In the genomic region with DNA sequence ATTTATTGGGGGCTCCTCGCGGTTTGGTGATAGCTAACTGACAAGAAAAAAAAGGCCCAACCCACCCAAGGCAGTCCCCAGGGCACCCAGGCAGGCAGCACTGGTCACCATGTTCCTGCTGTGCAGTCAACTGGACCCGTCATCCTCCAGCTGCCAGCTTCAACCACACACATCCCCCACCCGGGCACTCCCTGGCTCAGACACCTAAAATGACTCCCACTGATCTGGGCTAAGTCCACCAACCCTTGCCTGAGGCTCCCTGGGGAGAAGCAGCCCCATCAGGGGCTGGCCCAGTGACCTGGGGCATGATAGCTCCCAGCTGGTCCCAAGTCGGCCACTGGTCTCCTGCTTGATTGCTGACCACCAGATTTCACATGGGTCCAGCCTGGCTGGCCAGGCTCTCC, we compare ENCODE assay signal across 20 cellular contexts.
DNase-seq lines count a peak whose midpoint lies in the region; ATAC-seq and TF ChIP-seq lines count a peak whose summit lies in the region.
"Had no signal": no experiment of that assay in that cellular context is flagged by ENCODE, and none has a peak within 500 bp of the region (broad histone marks: within the 10 kb centered on the region; RNA-seq: fewer than 3 reads in every experiment).

No MANE protein-coding gene starts in this region.

- TF ChIP-seq POLR2A in spleen (IDR thresholded peaks at IDR 0.05): no peak

- H3K4me3 ChIP-seq in endodermal cell (ENCODE audit: low read length) (no peak overlapping the region), spleen (no peak overlapping the region)
- H3K4me3 ChIP-seq: upper lobe of left lung had no signal

- H3K9ac ChIP-seq in endodermal cell (ENCODE audit: extremely low read depth, low read length, poor library complexity, severe bottlenecking): no peak overlapping the region
- H3K9ac ChIP-seq: parathyroid adenoma had no signal

- peaks cover 5% of the 10 kb centered on the region for H3K4me1 Mint-ChIP-seq in endodermal cell

- H3K4me1 ChIP-seq in endodermal cell (ENCODE audit: control insufficient read depth, insufficient read depth, low read length) (no peaks in the 10 kb centered on the region), spleen (peaks cover 0 to 25% (median 5%) of the 10 kb centered on the region in 6 donors)
- H3K4me1 ChIP-seq: parathyroid adenoma had no signal

- intact Hi-C loops in spleen (cut with DNase I; ENCODE audit: low total_unique reads): no loop called here

- WGBS in endodermal cell (ENCODE audit: insufficient coverage in 1 of 2, insufficient read length in 1 of 2), 2 experiments: 85 to 100% methylated on average over 1 to 5 of the region's 5 CpGs
- WGBS in spleen, 5 donors: 43 to 87% (median 74%) methylated on average over 4 to 5 of the region's 5 CpGs

- ATAC-seq in GM18907 (IDR thresholded peaks at IDR 0.05; ENCODE audit: unreplicated experiment): no peak
- ATAC-seq: activated CD8-positive, alpha-beta T cell treated with anti-CD3 and anti-CD28 coated beads, Interleukin-2, amount 10 ng/mL, durations not matched to agents 7 days and 5 days; sciatic nerve had no signal

- DNase-seq in NCI-H1092 treated with DMSO at 0.1 percent for 48 hours (lab: John Stamatoyannopoulos, UW) (peak; percentile 22), NCI-H1092 (lab: John Stamatoyannopoulos, UW) (no peak), NCI-H69 (lab: John Stamatoyannopoulos, UW) (peak; percentile 49), endodermal cell (peak; percentile 53), spleen (peak; percentile 71), iPS-NIHi11 (ENCODE audit: low spot score) (no peak)
- no peak for DNase-seq in activated naive CD4-positive, alpha-beta T cell treated with anti-CD3 and anti-CD28 coated beads, Interleukin-2, amount 50 U/mL, for 16 hours
- DNase-seq: 8988T; activated CD4-positive, CD25-positive, alpha-beta regulatory T cell treated with anti-CD3 and anti-CD28 coated beads, Interleukin-2, amount 50 U/mL, for 72 hours; activated CD8-positive, alpha-beta T cell treated with anti-CD3 and anti-CD28 coated beads, Interleukin-2, amount 10 ng/mL, durations not matched to agents 7 days and 5 days; COR-L47; HFFc6; NCI-H1417; NCI-H510A treated with DMSO at 0.1 percent for 48 hours; RPMI8226; upper lobe of left lung had no signal

- H3K27me3 ChIP-seq in endodermal cell (ENCODE audit: control insufficient read depth, insufficient read depth, low read length, poor library complexity, severe bottlenecking) (peaks cover 34% of the 10 kb centered on the region), spleen (replicated peaks in 1 of 7) (peaks cover 0 to 49% (median 30%) of the 10 kb centered on the region in 7 donors)

- H3K27ac ChIP-seq in endodermal cell (ENCODE audit: low read depth, low read length): no peak overlapping the region
- no peak overlapping the region for H3K27ac ChIP-seq in spleen
- H3K27ac ChIP-seq: parathyroid adenoma, upper lobe of left lung had no signal

- H3K4me3 Mint-ChIP-seq in endodermal cell: no peak overlapping the region
- H3K4me3 Mint-ChIP-seq: activated CD8-positive, alpha-beta T cell treated with anti-CD3 and anti-CD28 coated beads, Interleukin-2, amount 10 ng/mL, durations not matched to agents 7 days and 5 days; B cell; HFFc6 had no signal

- no peaks in the 10 kb centered on the region for H3K9me3 Mint-ChIP-seq in endodermal cell
- H3K9me3 Mint-ChIP-seq: HFFc6 had no signal

- no peaks in the 10 kb centered on the region for H3K36me3 Mint-ChIP-seq in endodermal cell (ENCODE audit: low read depth)

- H3K27ac Mint-ChIP-seq in endodermal cell: no peak overlapping the region
- H3K27ac Mint-ChIP-seq: activated CD8-positive, alpha-beta T cell treated with anti-CD3 and anti-CD28 coated beads, Interleukin-2, amount 10 ng/mL, durations not matched to agents 7 days and 5 days; B cell; HFFc6 had no signal

- H3K27me3 Mint-ChIP-seq in endodermal cell (ENCODE audit: insufficient read depth): peaks cover 65% of the 10 kb centered on the region

- H3K9me3 ChIP-seq in endodermal cell (ENCODE audit: control insufficient read depth, low read length) (no peaks in the 10 kb centered on the region), spleen (no peaks in the 10 kb centered on the region)
- H3K9me3 ChIP-seq: upper lobe of left lung had no signal

- no peak for TF ChIP-seq CTCF in endodermal cell (conservative IDR thresholded peaks at IDR 0.05)
- TF ChIP-seq CTCF in spleen (IDR thresholded peaks at IDR 0.05 in 8 of 11, conservative IDR thresholded peaks at IDR 0.05 in 3 of 11): no peak

- H3K36me3 ChIP-seq in endodermal cell (ENCODE audit: control insufficient read depth, insufficient read depth, low read length) (no peaks in the 10 kb centered on the region), spleen (no peaks in the 10 kb centered on the region)
- H3K36me3 ChIP-seq: upper lobe of left lung had no signal

Comparison
In these comparisons a context has a peak if more than half of its experiments do, and no peak if none do; other contexts are left out.
1. DNase-seq: peak in NCI-H1092 treated with DMSO at 0.1 percent for 48 hours (single experiment), NCI-H69 (single experiment), endodermal cell (single experiment) and spleen (single experiment); none in NCI-H1092 (single experiment), iPS-NIHi11 (single experiment) and activated naive CD4-positive, alpha-beta T cell treated with anti-CD3 and anti-CD28 coated beads, Interleukin-2, amount 50 U/mL, for 16 hours (single experiment).